In the genomic region with DNA sequence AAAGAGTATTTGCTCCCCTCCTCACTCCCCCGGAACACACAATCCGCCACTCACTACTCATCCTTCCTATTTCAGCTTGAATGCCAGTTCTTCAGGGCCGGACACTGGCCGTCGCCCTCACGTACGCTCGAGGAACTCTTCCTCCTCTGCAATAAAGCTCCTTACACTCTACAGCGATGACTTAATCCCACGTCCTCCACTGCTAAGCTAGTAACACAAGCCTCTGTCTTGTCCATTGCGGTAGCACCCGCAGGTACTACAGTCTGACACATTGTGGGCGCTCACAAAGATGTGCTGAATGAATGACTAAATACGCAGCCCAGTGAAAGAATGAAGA, we compare ENCODE assay signal across 8 cellular contexts. TPM values are rescaled to one million over a fixed set of nuclear protein-coding genes. Genes with fewer than 3 reads are reported as not detected.
DNase-seq lines count a peak whose midpoint lies in the region; ATAC-seq and TF ChIP-seq lines count a peak whose summit lies in the region.

No MANE protein-coding gene starts in this region.

- no peak overlapping the region for H2BK12ac ChIP-seq in mesenchymal stem cell (ENCODE audit: low read length in 2 of 2)

- H3K27me3 ChIP-seq in AG04450 (ENCODE audit: control insufficient read depth, insufficient read depth, low read length) (peaks cover 34% of the 10 kb centered on the region), mesenchymal stem cell (ENCODE audit: control insufficient read depth in 1 of 2, insufficient read depth in 1 of 2, low read length in 2 of 2) (peaks cover 39 to 80% of the 10 kb centered on the region in 2 experiments)

- no peaks in the 10 kb centered on the region; the same call in 1 of the 2 replicates for H3K9me3 ChIP-seq in AG04450 (ENCODE audit: control insufficient read depth, insufficient read depth, low read length)
- no peaks in the 10 kb centered on the region for H3K9me3 ChIP-seq in mesenchymal stem cell (ENCODE audit: control insufficient read depth, low read length)

- in situ Hi-C loops in astrocyte of the cerebellum (cut with HindIII; ENCODE audit: low sequenced_read_pairs) = no loop called here

- 18% methylated on average over 14 of the region's 14 CpGs for WGBS in mesenchymal stem cell

- peaks cover 23% of the 10 kb centered on the region for H3K4me1 ChIP-seq in mesenchymal stem cell (ENCODE audit: control insufficient read depth, insufficient read depth, low read depth, low read length)

- no peak overlapping the region for H2BK5ac ChIP-seq in mesenchymal stem cell (ENCODE audit: low read depth, low read length, poor library complexity, severe bottlenecking)

- H3K79me1 ChIP-seq in mesenchymal stem cell (replicated peaks; ENCODE audit: low read length, poor library complexity, severe bottlenecking) = no peaks in the 10 kb centered on the region

- no peak overlapping the region for H3K4ac ChIP-seq in mesenchymal stem cell (ENCODE audit: low read depth in 1 of 2, low read length in 2 of 2)

- no peak overlapping the region for H2AFZ ChIP-seq in mesenchymal stem cell (ENCODE audit: low read depth, low read length)

- no peak overlapping the region for H3K18ac ChIP-seq in mesenchymal stem cell (ENCODE audit: low read depth in 1 of 2, low read length in 2 of 2)

- no peak overlapping the region for H3K14ac ChIP-seq in mesenchymal stem cell (ENCODE audit: low read length in 2 of 2)

- H3K27ac ChIP-seq in AG04450 (ENCODE audit: low read depth, low read length) = no peak overlapping the region
- no peak overlapping the region for H3K27ac ChIP-seq in mesenchymal stem cell (ENCODE audit: low read length, poor library complexity, severe bottlenecking)

- POLR2A ChIA-PET in AG04450 (lab: Yijun Ruan, JAX) = interaction anchor here (0.6 to 2.1 kb wide), 21 partner anchors 9 to 254 kb away, joined by 3 to 36 read pairs (median 5); a partner anchor contains a TSS

- TF ChIP-seq CTCF in AG04450 (IDR thresholded peaks at IDR 0.05; ENCODE audit: low read depth, low read length) (no peak), astrocyte of the cerebellum (IDR thresholded peaks at IDR 0.05; ENCODE audit: low read depth, low read length, missing control alignments) (no peak)

- no peak overlapping the region for H2BK120ac ChIP-seq in mesenchymal stem cell (ENCODE audit: low read depth, low read length)

- H4K8ac ChIP-seq in mesenchymal stem cell (ENCODE audit: low read length) = peak overlapping the region; percentile 43

- H2BK15ac ChIP-seq in mesenchymal stem cell (ENCODE audit: low read depth, poor library complexity, severe bottlenecking) = no peak overlapping the region

- peak overlapping the region; percentile 78 for H3K9ac ChIP-seq in mesenchymal stem cell (ENCODE audit: low read length)

- H2AK5ac ChIP-seq in mesenchymal stem cell (ENCODE audit: low read length, severe bottlenecking) = no peak overlapping the region

- ATAC-seq in HG02798 (IDR thresholded peaks at IDR 0.05; ENCODE audit: poor library complexity, unreplicated experiment) (peak; percentile 2), HG03469 (IDR thresholded peaks at IDR 0.05; ENCODE audit: unreplicated experiment) (no peak), GM18511 (IDR thresholded peaks at IDR 0.05; ENCODE audit: unreplicated experiment) (no peak)

- peak overlapping the region; percentile 46 for H3K4me3 ChIP-seq in AG04450 (ENCODE audit: low read depth, low read length)
- peak overlapping the region; percentile 49 for H3K4me3 ChIP-seq in astrocyte of the cerebellum (ENCODE audit: low read depth, low read length)
- peak overlapping the region in 1 of 2 experiments; percentile 68 for H3K4me3 ChIP-seq in mesenchymal stem cell (ENCODE audit: insufficient read depth in 1 of 2, low read depth in 1 of 2, low read length in 2 of 2)

- CTCF ChIA-PET in AG04450 (lab: Charles Lee) = interaction anchor here (0.7 to 2.3 kb wide), 47 partner anchors 9 to 321 kb away, joined by 3 to 35 read pairs (median 4); no protein-coding TSS in a partner anchor

- peak overlapping the region; percentile 17 for H3K4me2 ChIP-seq in mesenchymal stem cell (ENCODE audit: low read length, poor library complexity, severe bottlenecking)

- DNase-seq in AG04450 (ENCODE audit: low read depth, low spot score) = peak; percentile 11
- no peak for DNase-seq in astrocyte of the cerebellum (ENCODE audit: low read depth)
- DNase-seq in mesenchymal stem cell = no peak
- DNase-seq in DMS 273 treated with DMSO at 0.1 percent for 48 hours (lab: John Stamatoyannopoulos, UW) = no peak
- DNase-seq in globus pallidus (ENCODE audit: low spot score) = no peak

- no peak overlapping the region for H4K91ac ChIP-seq in mesenchymal stem cell (ENCODE audit: low read length)

- H3K23ac ChIP-seq in mesenchymal stem cell (ENCODE audit: low read length in 2 of 2) = no peak overlapping the region

- no peaks in the 10 kb centered on the region for H3K36me3 ChIP-seq in mesenchymal stem cell (ENCODE audit: control insufficient read depth in 1 of 2, insufficient read depth in 2 of 2, low read depth in 1 of 2, low read length in 2 of 2)

RNA-seq across cellular contexts. Expression of a gene that starts 0.6 kb away (rescaled TPM):
- 1.9 TPM in 2 replicates for polyA plus RNA-seq in AG04450 (2011; rRNA removed)
- 5.9 and 6.5 TPM in 2 replicates for polyA minus RNA-seq in AG04450 (2011; rRNA and poly(A)+ RNA removed)
- polyA plus RNA-seq in mesenchymal stem cell (2013, experiment 1 of 2) = 2.3 TPM
- 2.2 TPM for polyA plus RNA-seq in mesenchymal stem cell (2013, experiment 2 of 2)
